ENCODE assay signal across 12 cellular contexts in the genomic region with DNA sequence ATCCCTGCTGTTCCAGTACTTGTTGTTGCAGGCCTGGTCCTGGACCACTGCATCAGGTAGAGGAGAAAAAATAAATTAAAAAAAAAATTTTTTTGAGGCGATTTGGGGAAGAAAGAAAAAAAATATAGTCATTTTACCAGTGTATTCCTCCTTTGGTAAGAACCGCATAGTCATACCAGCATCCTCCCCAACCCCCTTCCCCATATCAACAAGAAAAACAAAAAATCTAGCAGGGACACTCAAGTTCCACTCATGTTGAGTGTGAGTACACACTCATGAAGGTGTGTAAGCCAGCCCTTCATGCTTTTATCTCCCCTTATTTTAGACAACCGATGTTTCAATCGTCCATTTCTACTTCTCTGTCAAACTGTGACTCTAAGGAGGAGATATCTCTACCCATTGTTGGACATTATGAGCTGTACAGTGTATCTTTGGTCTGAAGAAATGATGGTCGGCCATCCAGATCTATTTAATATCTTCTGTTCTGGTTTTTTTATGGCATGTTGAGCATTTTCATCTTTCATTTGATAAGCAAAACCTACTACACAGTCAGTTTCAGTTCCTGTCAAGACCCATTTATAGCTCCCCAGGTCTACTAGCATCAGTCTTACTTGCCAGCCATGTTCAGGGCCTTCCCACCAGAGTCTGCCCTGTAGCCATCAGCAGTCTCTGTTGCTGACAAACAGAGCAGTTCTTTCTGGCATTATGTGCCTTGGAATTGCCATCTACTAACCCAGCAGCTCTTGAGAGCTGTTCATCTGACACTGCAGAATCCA. TPM values are rescaled to one million over a fixed set of nuclear protein-coding genes. Genes with fewer than 3 reads are reported as not detected.
DNase-seq lines count a peak whose midpoint lies in the region; ATAC-seq and TF ChIP-seq lines count a peak whose summit lies in the region.
"Had no signal": no experiment of that assay in that cellular context is flagged by ENCODE, and none has a peak within 500 bp of the region (broad histone marks: within the 10 kb centered on the region; RNA-seq: fewer than 3 reads in every experiment).

No MANE protein-coding gene starts in this region.

- TF ChIP-seq POLR2A in sigmoid colon (IDR thresholded peaks at IDR 0.05) = no peak

- no peak overlapping the region for H3K4me3 ChIP-seq in sigmoid colon
- H3K4me3 ChIP-seq: ovary had no signal

- intact Hi-C loops in sigmoid colon (cut with DNase I) = no loop called here

- no peak for TF ChIP-seq CTCF in sigmoid colon (IDR thresholded peaks at IDR 0.05)

- peak; percentile 91 for ATAC-seq in GM18499 (IDR thresholded peaks at IDR 0.05; ENCODE audit: insufficient read depth, unreplicated experiment)
- ATAC-seq in GM19397 (IDR thresholded peaks at IDR 0.05; ENCODE audit: unreplicated experiment) = peak; percentile 93
- ATAC-seq in HG02938 (IDR thresholded peaks at IDR 0.05; ENCODE audit: unreplicated experiment) = peak; percentile 90

- TF ChIP-seq EP300 in sigmoid colon (IDR thresholded peaks at IDR 0.05) = no peak

- 89 to 93% methylated on average over 5 of the region's 5 CpGs for WGBS in sigmoid colon, 2 donors

- H3K36me3 ChIP-seq in sigmoid colon = peaks cover 19 to 100% (median 33%) of the 10 kb centered on the region in 4 donors
- H3K36me3 ChIP-seq: ovary had no signal

- no peak overlapping the region for H3K27ac ChIP-seq in sigmoid colon
- H3K27ac ChIP-seq: epithelial cell of prostate, ovary had no signal

- no peaks in the 10 kb centered on the region for H3K27me3 ChIP-seq in sigmoid colon
- H3K27me3 ChIP-seq: ovary had no signal

- peak; percentile 33 for DNase-seq in MV-4-11 (lab: John Stamatoyannopoulos, UW)
- DNase-seq in NCI-H146 treated with DMSO at 0.1 percent for 48 hours (lab: John Stamatoyannopoulos, UW; ENCODE audit: unreplicated experiment) = no peak
- DNase-seq in sigmoid colon = no peak
- no peak for DNase-seq in NCI-H1048 (lab: John Stamatoyannopoulos, UW)
- DNase-seq in T-helper 9 cell = no peak
- DNase-seq: activated naive CD8-positive, alpha-beta T cell treated with anti-CD3 and anti-CD28 coated beads for 36 hours; islet precursor cell; ovary had no signal

- no peaks in the 10 kb centered on the region for H3K4me1 ChIP-seq in sigmoid colon

- H3K9me3 ChIP-seq in sigmoid colon = no peaks in the 10 kb centered on the region
- H3K9me3 ChIP-seq: ovary had no signal

RNA-seq across cellular contexts. Expression of a gene that starts 20.0 kb away (rescaled TPM):
- 10 to 100 TPM; 51.7 to 77.2 (median 67.2) TPM for total RNA-seq in sigmoid colon
- 10 to 100 TPM; 14.3 to 32.7 (median 21.6) TPM for polyA plus RNA-seq in sigmoid colon

RNA-seq across cellular contexts. Expression of a gene that starts 20.6 kb away (rescaled TPM):
- 10 to 100 TPM; 28.1 to 34.6 (median 31.8) TPM for total RNA-seq in sigmoid colon
- 10 to 100 TPM in 1 of 3 donors, 1 to 10 TPM in 2; 1.8 to 13.5 (median 3.0) TPM for polyA plus RNA-seq in sigmoid colon

RNA-seq across cellular contexts. Expression of a gene that starts 37.6 kb away (rescaled TPM):
- 1 to 10 TPM in 2 of 4 donors, under 1 TPM in 2; 0.49 to 1.8 (median 1.0) TPM for total RNA-seq in sigmoid colon
- 1 to 10 TPM; 1.8 to 3.6 (median 2.5) TPM for polyA plus RNA-seq in sigmoid colon
